ENCODE assay signal across 1 cellular context in genomic region chr20:50460608-50461268, GRCh38.
TF ChIP-seq lines count a peak whose summit lies in the region.

No MANE protein-coding gene starts in this region.

TF ChIP-seq in HepG2, 621 proteins besides CTCF, POLR2A, EP300 and RAD21 (continued from another document and continues in another):
- TF ChIP-seq PITX1 (CRISPR knock-in tag; IDR thresholded peaks at IDR 0.05) (peak; percentile 64; the same call in 1 of the 2 replicates), ISX (CRISPR knock-in tag; conservative IDR thresholded peaks at IDR 0.05) (no peak), KLF6 (CRISPR knock-in tag; IDR thresholded peaks at IDR 0.05) (peak; percentile 18), ZNF142 (CRISPR knock-in tag; IDR thresholded peaks at IDR 0.05) (0 out of 2 replicates have a peak, but pooled peaks have one; percentile 47), SMAD9 (CRISPR knock-in tag; IDR thresholded peaks at IDR 0.05) (no peak), SCMH1 (CRISPR knock-in tag; IDR thresholded peaks at IDR 0.05; ENCODE audit: borderline replicate concordance) (no peak), CREM (IDR thresholded peaks at IDR 0.05) (peak; percentile 45; the same call in 1 of the 2 replicates), CREM (CRISPR knock-in tag; IDR thresholded peaks at IDR 0.05) (no peak), DMAP1 (CRISPR knock-in tag; IDR thresholded peaks at IDR 0.05) (peak; percentile 62; the same call in 1 of the 2 replicates), NR1H2 (CRISPR knock-in tag; IDR thresholded peaks at IDR 0.05; ENCODE audit: borderline replicate concordance, low read depth) (peak; percentile 89; the same call in 1 of the 2 replicates), KMT2A (CRISPR knock-in tag; IDR thresholded peaks at IDR 0.05) (peak; percentile 60), HOXA7 (CRISPR knock-in tag; IDR thresholded peaks at IDR 0.05) (no peak), NR3C1 (CRISPR knock-in tag; IDR thresholded peaks at IDR 0.05) (no peak), ZNF563 (CRISPR knock-in tag; IDR thresholded peaks at IDR 0.05) (peak; percentile 70; the same call in 1 of the 2 replicates), ZNF274 (CRISPR knock-in tag; IDR thresholded peaks at IDR 0.05) (peak; percentile 42; the same call in 1 of the 2 replicates), MLLT10 (CRISPR knock-in tag; IDR thresholded peaks at IDR 0.05) (no peak), HOXA5 (CRISPR knock-in tag; IDR thresholded peaks at IDR 0.05) (peak; percentile 94), ZNF749 (CRISPR knock-in tag; IDR thresholded peaks at IDR 0.05; ENCODE audit: borderline replicate concordance) (no peak), ZNF781 (CRISPR knock-in tag; IDR thresholded peaks at IDR 0.05; ENCODE audit: borderline replicate concordance, not compliant biosample characterization) (no peak), DRAP1 (CRISPR knock-in tag; IDR thresholded peaks at IDR 0.05) (peak; percentile 83), PPARG (CRISPR knock-in tag; conservative IDR thresholded peaks at IDR 0.05) (0 out of 2 replicates have a peak, but pooled peaks have one; percentile 52), BRD4 (CRISPR knock-in tag; IDR thresholded peaks at IDR 0.05) (peak; percentile 68), ATAD3A (CRISPR knock-in tag; IDR thresholded peaks at IDR 0.05) (no peak), ZNF589 (CRISPR knock-in tag; conservative IDR thresholded peaks at IDR 0.05) (no peak), ARID4A (CRISPR knock-in tag; IDR thresholded peaks at IDR 0.05; ENCODE audit: borderline replicate concordance) (peak; percentile 57; the same call in 1 of the 2 replicates), FOXP1 (IDR thresholded peaks at IDR 0.05) (no peak), FOXP1 (CRISPR knock-in tag; IDR thresholded peaks at IDR 0.05) (0 out of 2 replicates have a peak, but pooled peaks have one; percentile 23), RERE (CRISPR knock-in tag; IDR thresholded peaks at IDR 0.05; ENCODE audit: low read depth) (no peak), ZNF281 (CRISPR knock-in tag; IDR thresholded peaks at IDR 0.05; ENCODE audit: borderline replicate concordance) (peak; percentile 61; the same call in 1 of the 2 replicates), MED8 (CRISPR knock-in tag; IDR thresholded peaks at IDR 0.05; ENCODE audit: insufficient replicate concordance) (peak; percentile 95)
- TF ChIP-seq, protein P1, sequence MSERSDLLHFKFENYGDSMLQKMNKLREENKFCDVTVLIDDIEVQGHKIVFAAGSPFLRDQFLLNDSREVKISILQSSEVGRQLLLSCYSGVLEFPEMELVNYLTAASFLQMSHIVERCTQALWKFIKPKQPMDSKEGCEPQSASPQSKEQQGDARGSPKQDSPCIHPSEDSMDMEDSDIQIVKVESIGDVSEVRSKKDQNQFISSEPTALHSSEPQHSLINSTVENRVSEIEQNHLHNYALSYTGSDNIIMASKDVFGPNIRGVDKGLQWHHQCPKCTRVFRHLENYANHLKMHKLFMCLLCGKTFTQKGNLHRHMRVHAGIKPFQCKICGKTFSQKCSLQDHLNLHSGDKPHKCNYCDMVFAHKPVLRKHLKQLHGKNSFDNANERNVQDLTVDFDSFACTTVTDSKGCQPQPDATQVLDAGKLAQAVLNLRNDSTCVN (CRISPR knock-in tag; IDR thresholded peaks at IDR 0.05; ENCODE audit: borderline replicate concordance): peak; percentile 83
- TF ChIP-seq, protein P2, sequence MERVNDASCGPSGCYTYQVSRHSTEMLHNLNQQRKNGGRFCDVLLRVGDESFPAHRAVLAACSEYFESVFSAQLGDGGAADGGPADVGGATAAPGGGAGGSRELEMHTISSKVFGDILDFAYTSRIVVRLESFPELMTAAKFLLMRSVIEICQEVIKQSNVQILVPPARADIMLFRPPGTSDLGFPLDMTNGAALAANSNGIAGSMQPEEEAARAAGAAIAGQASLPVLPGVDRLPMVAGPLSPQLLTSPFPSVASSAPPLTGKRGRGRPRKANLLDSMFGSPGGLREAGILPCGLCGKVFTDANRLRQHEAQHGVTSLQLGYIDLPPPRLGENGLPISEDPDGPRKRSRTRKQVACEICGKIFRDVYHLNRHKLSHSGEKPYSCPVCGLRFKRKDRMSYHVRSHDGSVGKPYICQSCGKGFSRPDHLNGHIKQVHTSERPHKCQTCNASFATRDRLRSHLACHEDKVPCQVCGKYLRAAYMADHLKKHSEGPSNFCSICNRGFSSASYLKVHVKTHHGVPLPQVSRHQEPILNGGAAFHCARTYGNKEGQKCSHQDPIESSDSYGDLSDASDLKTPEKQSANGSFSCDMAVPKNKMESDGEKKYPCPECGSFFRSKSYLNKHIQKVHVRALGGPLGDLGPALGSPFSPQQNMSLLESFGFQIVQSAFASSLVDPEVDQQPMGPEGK (CRISPR knock-in tag; IDR thresholded peaks at IDR 0.05): peak; percentile 91
- TF ChIP-seq, protein P3, sequence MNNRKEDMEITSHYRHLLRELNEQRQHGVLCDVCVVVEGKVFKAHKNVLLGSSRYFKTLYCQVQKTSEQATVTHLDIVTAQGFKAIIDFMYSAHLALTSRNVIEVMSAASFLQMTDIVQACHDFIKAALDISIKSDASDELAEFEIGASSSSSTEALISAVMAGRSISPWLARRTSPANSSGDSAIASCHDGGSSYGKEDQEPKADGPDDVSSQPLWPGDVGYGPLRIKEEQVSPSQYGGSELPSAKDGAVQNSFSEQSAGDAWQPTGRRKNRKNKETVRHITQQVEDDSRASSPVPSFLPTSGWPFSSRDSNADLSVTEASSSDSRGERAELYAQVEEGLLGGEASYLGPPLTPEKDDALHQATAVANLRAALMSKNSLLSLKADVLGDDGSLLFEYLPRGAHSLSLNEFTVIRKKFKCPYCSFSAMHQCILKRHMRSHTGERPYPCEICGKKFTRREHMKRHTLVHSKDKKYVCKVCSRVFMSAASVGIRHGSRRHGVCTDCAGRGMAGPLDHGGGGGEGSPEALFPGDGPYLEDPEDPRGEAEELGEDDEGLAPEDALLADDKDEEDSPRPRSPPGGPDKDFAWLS (CRISPR knock-in tag; IDR thresholded peaks at IDR 0.05; ENCODE audit: borderline replicate concordance): peak; percentile 73; the same call in 1 of the 2 replicates
